Comparison of ENCODE assay signal across 20 cellular contexts in the genomic region with DNA sequence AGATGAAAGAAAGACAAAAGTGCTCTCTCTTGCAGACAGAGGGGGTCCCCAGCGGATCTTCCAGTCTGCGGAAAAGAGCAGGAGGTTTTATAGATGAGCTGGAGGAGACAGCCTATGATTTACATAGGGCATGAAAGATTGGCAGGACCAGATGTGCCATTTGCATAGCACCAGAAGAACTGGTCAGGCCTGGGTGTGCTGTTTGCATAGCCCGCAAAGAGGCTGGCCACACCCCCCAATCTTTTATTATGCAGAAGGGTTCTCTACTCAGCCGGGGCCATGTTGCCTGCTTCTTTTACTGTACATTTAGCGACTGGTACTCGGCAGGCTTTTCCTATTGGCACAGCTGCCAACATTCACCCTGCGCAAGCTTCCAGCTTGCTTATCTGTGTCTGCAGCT.
"Had no signal": no experiment of that assay in that cellular context is flagged by ENCODE, and none has a peak within 500 bp of the region (broad histone marks: within the 10 kb centered on the region; RNA-seq: fewer than 3 reads in every experiment).

No MANE protein-coding gene starts in this region.

- H3K4me1 ChIP-seq: heart left ventricle, right atrium auricular region, suprapubic skin, tibial artery, upper lobe of left lung, vagina had no signal

- FAIRE-seq: endometrium, frontal cortex, islet of Langerhans, small intestine had no signal

- H3K9me3 ChIP-seq: neutrophil, tibial artery, vagina had no signal

- ATAC-seq: esophagus mucosa; heart left ventricle; left lobe of liver; naive thymus-derived CD8-positive, alpha-beta T cell had no signal

- H3K36me3 ChIP-seq: heart left ventricle, neutrophil, right atrium auricular region, suprapubic skin, tibial artery, upper lobe of left lung, vagina had no signal

- DNase-seq: effector memory CD4-positive, alpha-beta T cell; heart left ventricle; hippocampal formation; kidney glomerular epithelial cell; mammary epithelial cell; naive thymus-derived CD8-positive, alpha-beta T cell; small intestine; stimulated activated CD4-positive, alpha-beta T cell treated with anti-CD3 and anti-CD28 coated beads, Interleukin-2, amount 100 ng/mL, for 48 hours; stimulated activated naive CD4-positive, alpha-beta T cell treated with Interleukin-2 at 50 U/mL for 16 hours; tibial artery had no signal

- H3K27ac ChIP-seq: heart left ventricle, neutrophil, right atrium auricular region, suprapubic skin, tibial artery, upper lobe of left lung, vagina had no signal

- H3K4me3 ChIP-seq: heart left ventricle, right atrium auricular region, suprapubic skin, tibial artery, upper lobe of left lung, vagina had no signal

- H3K4me1 Mint-ChIP-seq: naive thymus-derived CD8-positive, alpha-beta T cell had no signal

- H3K27me3 ChIP-seq: heart left ventricle, neutrophil, right atrium auricular region, suprapubic skin, tibial artery, upper lobe of left lung, vagina had no signal

- H3K4me3 Mint-ChIP-seq: naive thymus-derived CD8-positive, alpha-beta T cell had no signal
